Comparison of ENCODE assay signal across 8 cellular contexts in genomic region chrX:72713599-72714444, GRCh38. TPM values are rescaled to one million over a fixed set of nuclear protein-coding genes. Genes with fewer than 3 reads are reported as not detected.
A peak's percentile ranks its signal among the peaks of the same experiment; 100 is the strongest.
DNase-seq lines count a peak whose midpoint lies in the region; ATAC-seq and TF ChIP-seq lines count a peak whose summit lies in the region.
"Not testable (repeated sequence)": the region's sequence is repeated elsewhere in the genome, so short reads cannot be mapped to it uniquely, and the experiment has no call there.

Gene PHKA1, minus strand, starts transcription at chrX:72714306. Its CDS starts 426 bp downstream, at chrX:72713880.

- H3K27me3 Mint-ChIP-seq in stimulated activated naive CD8-positive, alpha-beta T cell treated with anti-CD3 and anti-CD28 coated beads, Interleukin-15, Interleukin-2, amounts not matched to agents 100 ng/mL and 50 ng/mL, for 24 hours = peaks cover 21% of the 10 kb centered on the region

- H3K4me3 ChIP-seq in breast epithelium (peak within 1 kb of the TSS; percentile 40 to 66 (median 53)), right cardiac atrium (ENCODE audit: low read length) (peak within 1 kb of the TSS; percentile 20), neutrophil (ENCODE audit: low read depth in 1 of 2, low read length in 1 of 2) (peak within 1 kb of the TSS; percentile 25 to 28)

- 8% methylated on average over 80 of the region's 80 CpGs for WGBS in right cardiac atrium

- ATAC-seq in HG02759 (IDR thresholded peaks at IDR 0.05; ENCODE audit: unreplicated experiment) = peak; percentile 66
- ATAC-seq in right cardiac atrium = peak; percentile 83 to 84

- H3K36me3 ChIP-seq in breast epithelium, neutrophil: not testable (repeated sequence)

- TF ChIP-seq CTCF in breast epithelium (IDR thresholded peaks at IDR 0.05); neutrophil (IDR thresholded peaks at IDR 0.05): not testable (repeated sequence)

- H3K27ac Mint-ChIP-seq in stimulated activated naive CD8-positive, alpha-beta T cell treated with anti-CD3 and anti-CD28 coated beads, Interleukin-15, Interleukin-2, amounts not matched to agents 100 ng/mL and 50 ng/mL, for 24 hours = peak within 1 kb of the TSS; percentile 49

- intact Hi-C loops in breast epithelium (cut with DNase I; ENCODE audit: low total_unique reads); right cardiac atrium (cut with DNase I): not testable (repeated sequence)

- not testable (repeated sequence) for H3K9me3 ChIP-seq in breast epithelium; right cardiac atrium (ENCODE audit: control insufficient read depth, low read length); neutrophil

- peaks cover 0 to 11% of the 10 kb centered on the region in 2 donors for H3K27me3 ChIP-seq in breast epithelium
- not testable (repeated sequence) for H3K27me3 ChIP-seq in right cardiac atrium (ENCODE audit: control insufficient read depth, insufficient read depth)
- H3K27me3 ChIP-seq in neutrophil = peaks cover 18% of the 10 kb centered on the region

- H3K4me1 ChIP-seq in breast epithelium; right cardiac atrium (ENCODE audit: control insufficient read depth, insufficient read depth, low read length); neutrophil (ENCODE audit: control insufficient read depth in 1 of 2, insufficient read depth in 1 of 2, low read depth in 1 of 2, low read length in 1 of 2): not testable (repeated sequence)

- not testable (repeated sequence) for H3K9me3 Mint-ChIP-seq in stimulated activated naive CD8-positive, alpha-beta T cell treated with anti-CD3 and anti-CD28 coated beads, Interleukin-15, Interleukin-2, amounts not matched to agents 100 ng/mL and 50 ng/mL, for 24 hours

- DNase-seq in DMS79 (lab: John Stamatoyannopoulos, UW) (peak; percentile 4), NCI-H460 (ENCODE audit: extremely low read depth, low read depth) (peak; percentile 41), breast epithelium (ENCODE audit: low spot score in 2 of 2) (peak; percentile 19 to 47), right cardiac atrium (peak; percentile 29 to 78 (median 71))
- peak; percentile 71 for DNase-seq in activated CD4-positive, alpha-beta T cell treated with anti-CD3 and anti-CD28 coated beads for 48 hours

- not testable (repeated sequence) for H3K36me3 Mint-ChIP-seq in stimulated activated naive CD8-positive, alpha-beta T cell treated with anti-CD3 and anti-CD28 coated beads, Interleukin-15, Interleukin-2, amounts not matched to agents 100 ng/mL and 50 ng/mL, for 24 hours (ENCODE audit: low read depth)

- TF ChIP-seq POLR2A in breast epithelium (IDR thresholded peaks at IDR 0.05) = not testable (repeated sequence)

- H3K4me3 Mint-ChIP-seq in stimulated activated naive CD8-positive, alpha-beta T cell treated with anti-CD3 and anti-CD28 coated beads, Interleukin-15, Interleukin-2, amounts not matched to agents 100 ng/mL and 50 ng/mL, for 24 hours = peak within 1 kb of the TSS; percentile 78

- peaks cover 16% of the 10 kb centered on the region for H3K4me1 Mint-ChIP-seq in stimulated activated naive CD8-positive, alpha-beta T cell treated with anti-CD3 and anti-CD28 coated beads, Interleukin-15, Interleukin-2, amounts not matched to agents 100 ng/mL and 50 ng/mL, for 24 hours (ENCODE audit: low read depth)

- H3K27ac ChIP-seq in breast epithelium = peak within 1 kb of the TSS; percentile 77 to 80
- H3K27ac ChIP-seq in right cardiac atrium (ENCODE audit: low read length) = peak within 1 kb of the TSS; percentile 81
- not testable (repeated sequence) for H3K27ac ChIP-seq in neutrophil

RNA-seq across cellular contexts. Expression of gene PHKA1, which starts in this region (rescaled TPM):
- total RNA-seq in NCI-H460 (2014; rRNA removed; shearing (Covaris generic)) = 24.7 and 29.1 TPM in 2 replicates
- 20.2 and 34.3 TPM in 2 replicates for polyA plus RNA-seq in NCI-H460 (2014; cell fraction: nucleus; rRNA removed)
- total RNA-seq in breast epithelium (10 to 100 TPM in 1 of 3 donors, 1 to 10 TPM in 2; 4.5 to 11.9 (median 9.8) TPM), right cardiac atrium (10 to 100 TPM in 3 of 4 donors, 1 to 10 TPM in 1; 9.9 to 12.2 (median 11.5) TPM)
- polyA plus RNA-seq in right cardiac atrium = 4.4 TPM

Comparison
In these comparisons a context has a peak if more than half of its experiments do, and no peak if none do; other contexts are left out.
1. DNase-seq: peak in every context shown above with its lines; median percentile 71 in activated CD4-positive, alpha-beta T cell treated with anti-CD3 and anti-CD28 coated beads for 48 hours; 71 in right cardiac atrium; 41 in NCI-H460; 33 in breast epithelium; 4 in DMS79.